18 cellular contexts compared by ENCODE assay signal in genomic region chr6:11262231-11262630, GRCh38. TPM values are rescaled to one million over a fixed set of nuclear protein-coding genes. Genes with fewer than 3 reads are reported as not detected.
DNase-seq lines count a peak whose midpoint lies in the region; ATAC-seq and TF ChIP-seq lines count a peak whose summit lies in the region.
"Had no signal": no experiment of that assay in that cellular context is flagged by ENCODE, and none has a peak within 500 bp of the region (broad histone marks: within the 10 kb centered on the region; RNA-seq: fewer than 3 reads in every experiment).

No MANE protein-coding gene starts in this region.

- no peak overlapping the region for H3K9ac ChIP-seq in mesendoderm (ENCODE audit: low read length)

- peaks cover 6% of the 10 kb centered on the region for H3K4me1 Mint-ChIP-seq in GM23338
- H3K4me1 Mint-ChIP-seq in brain, result peaks cover 18% of the 10 kb centered on the region
- H3K4me1 Mint-ChIP-seq in HFFc6 (ENCODE audit: low read depth), result peaks cover 23% of the 10 kb centered on the region

- H4K20me1 ChIP-seq in GM23338 (replicated peaks; ENCODE audit: insufficient read depth), result no peaks in the 10 kb centered on the region; the same call in 1 of the 2 replicates

- no peaks in the 10 kb centered on the region for H3K9me3 ChIP-seq in thyroid gland
- H3K9me3 ChIP-seq: stomach had no signal

- H3K4ac ChIP-seq in mesendoderm (ENCODE audit: low read depth, low read length), result no peak overlapping the region

- no peak overlapping the region for H3K4me3 ChIP-seq in GM23338
- H3K4me3 ChIP-seq in mesendoderm (ENCODE audit: low read length), result no peak overlapping the region
- H3K4me3 ChIP-seq in thyroid gland (replicated peaks in 1 of 3), result no peak overlapping the region
- H3K4me3 ChIP-seq: stomach had no signal

- no peaks in the 10 kb centered on the region for H3K79me1 ChIP-seq in mesendoderm (ENCODE audit: low read length)

- H3K27ac ChIP-seq in GM23338 (ENCODE audit: low read depth) (no peak overlapping the region), mesendoderm (ENCODE audit: low read depth, low read length) (no peak overlapping the region), thyroid gland (peak overlapping the region in 2 of 3 donors; percentile 88 to 92)

- H3K27ac Mint-ChIP-seq in GM23338, result no peak overlapping the region
- H3K27ac Mint-ChIP-seq in brain, result peak overlapping the region in 4 of 5 experiments; percentile 9 to 83 (median 66)
- no peak overlapping the region for H3K27ac Mint-ChIP-seq in HFFc6
- H3K27ac Mint-ChIP-seq: activated naive CD4-positive, alpha-beta T cell treated with anti-CD3 and anti-CD28 coated beads, Interleukin-2, amount 10 ng/mL, durations not matched to agents 7 days and 5 days had no signal

- no peaks in the 10 kb centered on the region for H3F3A ChIP-seq in GM23338 (replicated peaks; ENCODE audit: low read depth)

- H3K27me3 ChIP-seq in GM23338 (ENCODE audit: insufficient read depth) (no peaks in the 10 kb centered on the region), mesendoderm (ENCODE audit: insufficient read depth, low read length, poor library complexity) (no peaks in the 10 kb centered on the region), thyroid gland (no peaks in the 10 kb centered on the region)
- H3K27me3 ChIP-seq: stomach had no signal

- no peak for DNase-seq in GM23338 (ENCODE audit: low spot score)
- no peak for DNase-seq in mesendoderm
- no peak for DNase-seq in thyroid gland
- DNase-seq in NCI-H146 treated with DMSO at 0.1 percent for 48 hours (lab: John Stamatoyannopoulos, UW; ENCODE audit: unreplicated experiment), result no peak
- no peak for DNase-seq in NOMO-1 (lab: John Stamatoyannopoulos, UW; ENCODE audit: unreplicated experiment in 2 of 2)
- no peak for DNase-seq in HFFc6
- DNase-seq: activated CD8-positive, alpha-beta memory T cell treated with anti-CD3 and anti-CD28 coated beads, Interleukin-2, amount 50 U/mL, for 4 hours; activated naive CD4-positive, alpha-beta T cell treated with anti-CD3 and anti-CD28 coated beads, Interleukin-2, amount 10 ng/mL, durations not matched to agents 7 days and 5 days; DMS53; foreskin fibroblast; naive B cell; NCI-H2029; NCI-H510A treated with DMSO at 0.1 percent for 48 hours; SIG-M5; stomach; T1000 had no signal

- no peaks in the 10 kb centered on the region for H3K36me3 Mint-ChIP-seq in GM23338 (ENCODE audit: low read depth)
- no peaks in the 10 kb centered on the region for H3K36me3 Mint-ChIP-seq in brain
- no peaks in the 10 kb centered on the region for H3K36me3 Mint-ChIP-seq in HFFc6 (ENCODE audit: low read depth)

- no peak overlapping the region for H3K56ac ChIP-seq in mesendoderm (ENCODE audit: low read length)

- intact Hi-C loops in thyroid gland (cut with DNase I), result no loop called here

- H3K9me3 Mint-ChIP-seq in GM23338 (no peaks in the 10 kb centered on the region), brain (no peaks in the 10 kb centered on the region), HFFc6 (no peaks in the 10 kb centered on the region)
- H3K9me3 Mint-ChIP-seq: activated naive CD4-positive, alpha-beta T cell treated with anti-CD3 and anti-CD28 coated beads, Interleukin-2, amount 10 ng/mL, durations not matched to agents 7 days and 5 days; naive B cell had no signal

- H2AFZ ChIP-seq in GM23338, result peak overlapping the region; percentile 48; the same call in 1 of the 2 replicates

- H3K9me2 ChIP-seq in GM23338 (ENCODE audit: insufficient read depth), result peaks cover 10% of the 10 kb centered on the region; the same call in 1 of the 2 replicates

- H2BK120ac ChIP-seq in mesendoderm (ENCODE audit: low read depth, low read length), result peak overlapping the region; percentile 56

- H3K27me3 Mint-ChIP-seq in GM23338 (ENCODE audit: insufficient read depth, low read depth, poor library complexity), result no peaks in the 10 kb centered on the region
- peaks cover 5% of the 10 kb centered on the region for H3K27me3 Mint-ChIP-seq in brain
- no peaks in the 10 kb centered on the region for H3K27me3 Mint-ChIP-seq in HFFc6 (ENCODE audit: insufficient read depth)
- H3K27me3 Mint-ChIP-seq: activated naive CD4-positive, alpha-beta T cell treated with anti-CD3 and anti-CD28 coated beads, Interleukin-2, amount 10 ng/mL, durations not matched to agents 7 days and 5 days; naive B cell had no signal

- no peak overlapping the region for H2BK5ac ChIP-seq in mesendoderm (ENCODE audit: low read length)

- no peak overlapping the region for H4K8ac ChIP-seq in mesendoderm (ENCODE audit: low read depth, low read length)

- H3K79me2 ChIP-seq in GM23338 (replicated peaks; ENCODE audit: insufficient read depth), result no peaks in the 10 kb centered on the region
- no peaks in the 10 kb centered on the region for H3K79me2 ChIP-seq in mesendoderm (ENCODE audit: control insufficient read depth, insufficient read depth, low read length)

- H3K36me3 ChIP-seq in GM23338 (ENCODE audit: insufficient read depth) (no peaks in the 10 kb centered on the region; the same call in 1 of the 2 replicates), mesendoderm (ENCODE audit: control insufficient read depth, insufficient read depth, low read length) (no peaks in the 10 kb centered on the region), thyroid gland (no peaks in the 10 kb centered on the region)
- H3K36me3 ChIP-seq: stomach had no signal

- H4K5ac ChIP-seq in mesendoderm (ENCODE audit: low read length), result no peak overlapping the region

- H2BK15ac ChIP-seq in mesendoderm (replicated peaks; ENCODE audit: low read depth), result no peak overlapping the region

- TF ChIP-seq CTCF in GM23338 (conservative IDR thresholded peaks at IDR 0.05; ENCODE audit: low read depth in 2 of 2), result no peak
- TF ChIP-seq CTCF in brain (conservative IDR thresholded peaks at IDR 0.05), result no peak
- no peak for TF ChIP-seq CTCF in thyroid gland (IDR thresholded peaks at IDR 0.05)
- TF ChIP-seq CTCF in HFFc6 (IDR thresholded peaks at IDR 0.05), result no peak

- no CpG with 5 or more reads among the region's 4 CpGs for WGBS in mesendoderm (ENCODE audit: extremely low coverage, insufficient coverage, low lambda C conversion rate)
- 88 to 91% methylated on average over 4 of the region's 4 CpGs for WGBS in thyroid gland, 2 donors

- H3K4me3 Mint-ChIP-seq in GM23338, result no peak overlapping the region
- peak overlapping the region in 2 of 5 experiments; percentile 21 to 60 for H3K4me3 Mint-ChIP-seq in brain
- H3K4me3 Mint-ChIP-seq in HFFc6, result no peak overlapping the region
- H3K4me3 Mint-ChIP-seq: activated naive CD4-positive, alpha-beta T cell treated with anti-CD3 and anti-CD28 coated beads, Interleukin-2, amount 10 ng/mL, durations not matched to agents 7 days and 5 days; naive B cell had no signal

- H3K4me2 ChIP-seq in GM23338, result no peak overlapping the region
- no peak overlapping the region for H3K4me2 ChIP-seq in mesendoderm (ENCODE audit: low read length)

- H3K4me1 ChIP-seq in GM23338 (ENCODE audit: insufficient read depth), result peaks cover 5% of the 10 kb centered on the region; the same call in 1 of the 2 replicates
- peaks cover 5% of the 10 kb centered on the region for H3K4me1 ChIP-seq in mesendoderm (ENCODE audit: control insufficient read depth, low read depth, low read length)
- H3K4me1 ChIP-seq in thyroid gland, result peaks cover 39 to 42% of the 10 kb centered on the region in 2 donors

- no peak for ATAC-seq in GM23338
- ATAC-seq: HepG2 had no signal

- H3K18ac ChIP-seq in mesendoderm (ENCODE audit: low read length), result no peak overlapping the region

- no peak overlapping the region for H3K23ac ChIP-seq in mesendoderm (ENCODE audit: low read length)

- no peak overlapping the region for H2AK5ac ChIP-seq in mesendoderm (ENCODE audit: low read length)

- TF ChIP-seq POLR2A in thyroid gland (IDR thresholded peaks at IDR 0.05), result no peak

TF ChIP-seq in GM23338, 12 proteins besides CTCF, POLR2A, EP300 and RAD21 (continues in another document):
- TF ChIP-seq ZNF331 (CRISPR knock-in tag; IDR thresholded peaks at IDR 0.05; ENCODE audit: low read depth) (no peak), JUNB (IDR thresholded peaks at IDR 0.05; ENCODE audit: unreplicated experiment) (no peak), ETS1 (IDR thresholded peaks at IDR 0.05) (no peak)

RNA-seq across cellular contexts. Expression of gene NEDD9, which starts 29.8 kb away (rescaled TPM):
- total RNA-seq in GM23338 (2014; rRNA removed; shearing (Covaris generic)), result 13.0 and 17.4 TPM in 2 replicates
- 4.4 and 5.6 TPM in 2 replicates for polyA plus RNA-seq in GM23338 (2016; fragmentation: Nextera tagmentation; extraction: Ambion mirVana)
- polyA plus RNA-seq in brain (ENCODE audit: insufficient read depth, low read depth, low replicate concordance), result 6.3 TPM
- 9.6 TPM for polyA plus RNA-seq in mesendoderm (2013, experiment 1 of 2)
- polyA plus RNA-seq in mesendoderm (2013, experiment 2 of 2), result 9.5 TPM
- total RNA-seq in thyroid gland, result 10 to 100 TPM; 42.1 to 78.3 (median 61.7) TPM
- total RNA-seq in HFFc6 (2021; fragmentation: NEBNext Ultra II Directional; extraction: Animal tissue kit (Norgen Biotek cat#: 25700)), result 10 to 100 TPM; 10.3 to 19.9 (median 12.6) TPM

Comparison
In these comparisons a context has a peak if more than half of its experiments do, and no peak if none do; other contexts are left out.
1. H3K27ac ChIP-seq: peak in thyroid gland (2 of 3); none in GM23338 (single experiment) and mesendoderm (single experiment).
2. H3K27ac Mint-ChIP-seq: peak in brain (4 of 5); none in GM23338 (single experiment) and HFFc6 (single experiment).